ENCODE assay signal across 1 cellular context in genomic region chr21:25607151-25607811, GRCh38.
TF ChIP-seq lines count a peak whose summit lies in the region.

Gene MRPL39 (minus strand): TSS chr21:25607481. CDS start chr21:25607475, 6 bp downstream.

TF ChIP-seq in K562, 482 proteins besides CTCF, POLR2A, EP300 and RAD21 (continued from another document and continues in another):
- TF ChIP-seq ZNF449 (CRISPR knock-in tag; IDR thresholded peaks at IDR 0.05): no peak
- TF ChIP-seq ZBTB40 (IDR thresholded peaks at IDR 0.05): peak; percentile 93
- no peak for TF ChIP-seq ZBTB40 (CRISPR knock-in tag; IDR thresholded peaks at IDR 0.05)
- no peak for TF ChIP-seq FUS (optimal IDR thresholded peaks at IDR 0.05; ENCODE audit: low read depth, low read length)
- no peak for TF ChIP-seq BDP1 (IDR thresholded peaks at IDR 0.05; ENCODE audit: insufficient read depth, insufficient read length)
- 0 out of 2 replicates have a peak, but pooled peaks have one; percentile 23 for TF ChIP-seq RFX5 (IDR thresholded peaks at IDR 0.05; ENCODE audit: low read depth, low read length)
- TF ChIP-seq ZNF695 (CRISPR knock-in tag; IDR thresholded peaks at IDR 0.05): no peak
- 0 out of 2 replicates have a peak, but pooled peaks have one; percentile 17 for TF ChIP-seq NFATC3 (IDR thresholded peaks at IDR 0.05)
- TF ChIP-seq ID3 (CRISPR knock-in tag; IDR thresholded peaks at IDR 0.05): no peak
- peak; percentile 90 for TF ChIP-seq ID3 (tag; IDR thresholded peaks at IDR 0.05)
- peak; percentile 43 to 87; a peak in 2 of 4 replicates for TF ChIP-seq RCOR1 (IDR thresholded peaks at IDR 0.05; ENCODE audit: borderline replicate concordance in 1 of 2, low read depth in 2 of 2, low read length in 2 of 2)
- TF ChIP-seq USF1 (CRISPR knock-in tag; IDR thresholded peaks at IDR 0.05): 0 out of 2 replicates have a peak, but pooled peaks have one; percentile 17
- TF ChIP-seq ZNF140 (CRISPR knock-in tag; IDR thresholded peaks at IDR 0.05): no peak
- peak; percentile 99 for TF ChIP-seq POLR2G (IDR thresholded peaks at IDR 0.05; ENCODE audit: low read depth, low read length)
- TF ChIP-seq MGA (IDR thresholded peaks at IDR 0.05): peak; percentile 47
- TF ChIP-seq CBX5 (IDR thresholded peaks at IDR 0.05; ENCODE audit: borderline replicate concordance, low read depth): peak; percentile 79; the same call in 1 of the 2 replicates
- no peak for TF ChIP-seq ZNF133 (CRISPR knock-in tag; IDR thresholded peaks at IDR 0.05)
- TF ChIP-seq GTF3C2 (IDR thresholded peaks at IDR 0.05; ENCODE audit: borderline replicate concordance, extremely low read depth, insufficient read length): peak; percentile 61
- peak; percentile 38; the same call in 1 of the 2 replicates for TF ChIP-seq ELF2 (CRISPR knock-in tag; IDR thresholded peaks at IDR 0.05)
- no peak for TF ChIP-seq ETS2 (tag; IDR thresholded peaks at IDR 0.05; ENCODE audit: borderline replicate concordance, poor library complexity, severe bottlenecking)
- TF ChIP-seq MTA1 (IDR thresholded peaks at IDR 0.05; ENCODE audit: borderline replicate concordance): peak; percentile 85
- no peak for TF ChIP-seq HIVEP1 (CRISPR knock-in tag; IDR thresholded peaks at IDR 0.05)
- peak; percentile 74; the same call in 1 of the 2 replicates for TF ChIP-seq TARDBP (IDR thresholded peaks at IDR 0.05)
- TF ChIP-seq PML (IDR thresholded peaks at IDR 0.05; ENCODE audit: low read length): peak; percentile 85
